In the genomic region with DNA sequence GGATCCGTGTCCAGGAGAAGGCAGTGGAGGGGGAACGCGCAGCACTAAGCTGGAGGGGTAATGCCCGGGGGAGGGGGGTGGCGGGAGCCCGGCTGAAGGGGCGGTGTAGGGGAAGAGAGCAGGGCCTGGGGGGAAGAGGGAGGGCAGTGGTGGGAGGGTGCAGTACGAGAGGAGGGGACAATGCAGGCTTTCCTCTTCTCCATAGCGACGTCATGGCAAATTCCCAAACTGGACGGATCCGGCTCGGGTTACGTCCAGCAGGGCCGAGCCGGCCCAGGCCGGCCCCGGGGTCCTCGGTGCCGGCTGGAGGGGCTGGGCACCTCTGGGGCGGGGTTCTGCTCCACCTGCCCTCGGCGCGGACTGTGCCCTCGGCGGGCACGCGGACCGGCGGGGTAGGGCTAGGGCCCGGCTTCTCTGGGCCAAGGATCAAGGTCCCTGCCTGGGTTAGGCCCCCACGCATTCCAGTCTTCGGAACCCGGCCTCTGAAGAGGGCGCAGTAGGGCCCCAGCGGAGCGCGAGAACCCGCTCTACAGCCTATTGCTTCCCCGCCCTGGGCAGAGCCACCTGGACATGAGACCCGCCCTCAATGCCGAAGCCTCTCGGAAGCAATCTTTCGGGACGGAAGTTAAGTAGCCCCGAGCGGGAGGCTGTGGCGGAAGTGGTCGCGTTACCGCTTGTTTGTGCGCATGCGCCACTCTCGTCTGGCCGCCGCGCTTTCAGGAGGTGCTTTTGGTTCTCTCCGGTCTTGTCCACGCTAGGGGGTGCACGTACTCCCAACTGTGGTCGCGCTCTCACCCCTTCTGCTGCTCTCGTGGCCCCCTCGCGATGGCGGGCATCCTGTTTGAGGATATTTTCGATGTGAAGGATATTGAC, we compare ENCODE assay signal across 1 cellular context.
TF ChIP-seq lines count a peak whose summit lies in the region.

No MANE protein-coding gene starts in this region.

TF ChIP-seq in HepG2, 621 proteins besides CTCF, POLR2A, EP300 and RAD21 (continued from another document and continues in another):
- TF ChIP-seq, protein P1, sequence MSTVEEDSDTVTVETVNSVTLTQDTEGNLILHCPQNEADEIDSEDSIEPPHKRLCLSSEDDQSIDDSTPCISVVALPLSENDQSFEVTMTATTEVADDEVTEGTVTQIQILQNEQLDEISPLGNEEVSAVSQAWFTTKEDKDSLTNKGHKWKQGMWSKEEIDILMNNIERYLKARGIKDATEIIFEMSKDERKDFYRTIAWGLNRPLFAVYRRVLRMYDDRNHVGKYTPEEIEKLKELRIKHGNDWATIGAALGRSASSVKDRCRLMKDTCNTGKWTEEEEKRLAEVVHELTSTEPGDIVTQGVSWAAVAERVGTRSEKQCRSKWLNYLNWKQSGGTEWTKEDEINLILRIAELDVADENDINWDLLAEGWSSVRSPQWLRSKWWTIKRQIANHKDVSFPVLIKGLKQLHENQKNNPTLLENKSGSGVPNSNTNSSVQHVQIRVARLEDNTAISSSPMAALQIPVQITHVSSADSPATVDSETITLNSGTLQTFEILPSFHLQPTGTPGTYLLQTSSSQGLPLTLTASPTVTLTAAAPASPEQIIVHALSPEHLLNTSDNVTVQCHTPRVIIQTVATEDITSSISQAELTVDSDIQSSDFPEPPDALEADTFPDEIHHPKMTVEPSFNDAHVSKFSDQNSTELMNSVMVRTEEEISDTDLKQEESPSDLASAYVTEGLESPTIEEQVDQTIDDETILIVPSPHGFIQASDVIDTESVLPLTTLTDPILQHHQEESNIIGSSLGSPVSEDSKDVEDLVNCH (CRISPR knock-in tag; IDR thresholded peaks at IDR 0.05) = no peak
- TF ChIP-seq, protein P2, sequence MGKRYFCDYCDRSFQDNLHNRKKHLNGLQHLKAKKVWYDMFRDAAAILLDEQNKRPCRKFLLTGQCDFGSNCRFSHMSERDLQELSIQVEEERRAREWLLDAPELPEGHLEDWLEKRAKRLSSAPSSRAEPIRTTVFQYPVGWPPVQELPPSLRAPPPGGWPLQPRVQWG (CRISPR knock-in tag; IDR thresholded peaks at IDR 0.05; ENCODE audit: borderline replicate concordance, low read depth) = no peak
- TF ChIP-seq NCOA5 (CRISPR knock-in tag; IDR thresholded peaks at IDR 0.05) = no peak
- TF ChIP-seq, protein P3, sequence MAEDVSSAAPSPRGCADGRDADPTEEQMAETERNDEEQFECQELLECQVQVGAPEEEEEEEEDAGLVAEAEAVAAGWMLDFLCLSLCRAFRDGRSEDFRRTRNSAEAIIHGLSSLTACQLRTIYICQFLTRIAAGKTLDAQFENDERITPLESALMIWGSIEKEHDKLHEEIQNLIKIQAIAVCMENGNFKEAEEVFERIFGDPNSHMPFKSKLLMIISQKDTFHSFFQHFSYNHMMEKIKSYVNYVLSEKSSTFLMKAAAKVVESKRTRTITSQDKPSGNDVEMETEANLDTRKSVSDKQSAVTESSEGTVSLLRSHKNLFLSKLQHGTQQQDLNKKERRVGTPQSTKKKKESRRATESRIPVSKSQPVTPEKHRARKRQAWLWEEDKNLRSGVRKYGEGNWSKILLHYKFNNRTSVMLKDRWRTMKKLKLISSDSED (CRISPR knock-in tag; IDR thresholded peaks at IDR 0.05) = no peak
- TF ChIP-seq RBM22 (optimal IDR thresholded peaks at IDR 0.05; ENCODE audit: low read length) = peak; percentile 63
- peak; percentile 90 for TF ChIP-seq POLR2G (IDR thresholded peaks at IDR 0.05; ENCODE audit: low read depth, low read length)
- peak; percentile 95 for TF ChIP-seq REPIN1 (CRISPR knock-in tag; IDR thresholded peaks at IDR 0.05; ENCODE audit: borderline replicate concordance, low read depth)
- TF ChIP-seq, protein P4, sequence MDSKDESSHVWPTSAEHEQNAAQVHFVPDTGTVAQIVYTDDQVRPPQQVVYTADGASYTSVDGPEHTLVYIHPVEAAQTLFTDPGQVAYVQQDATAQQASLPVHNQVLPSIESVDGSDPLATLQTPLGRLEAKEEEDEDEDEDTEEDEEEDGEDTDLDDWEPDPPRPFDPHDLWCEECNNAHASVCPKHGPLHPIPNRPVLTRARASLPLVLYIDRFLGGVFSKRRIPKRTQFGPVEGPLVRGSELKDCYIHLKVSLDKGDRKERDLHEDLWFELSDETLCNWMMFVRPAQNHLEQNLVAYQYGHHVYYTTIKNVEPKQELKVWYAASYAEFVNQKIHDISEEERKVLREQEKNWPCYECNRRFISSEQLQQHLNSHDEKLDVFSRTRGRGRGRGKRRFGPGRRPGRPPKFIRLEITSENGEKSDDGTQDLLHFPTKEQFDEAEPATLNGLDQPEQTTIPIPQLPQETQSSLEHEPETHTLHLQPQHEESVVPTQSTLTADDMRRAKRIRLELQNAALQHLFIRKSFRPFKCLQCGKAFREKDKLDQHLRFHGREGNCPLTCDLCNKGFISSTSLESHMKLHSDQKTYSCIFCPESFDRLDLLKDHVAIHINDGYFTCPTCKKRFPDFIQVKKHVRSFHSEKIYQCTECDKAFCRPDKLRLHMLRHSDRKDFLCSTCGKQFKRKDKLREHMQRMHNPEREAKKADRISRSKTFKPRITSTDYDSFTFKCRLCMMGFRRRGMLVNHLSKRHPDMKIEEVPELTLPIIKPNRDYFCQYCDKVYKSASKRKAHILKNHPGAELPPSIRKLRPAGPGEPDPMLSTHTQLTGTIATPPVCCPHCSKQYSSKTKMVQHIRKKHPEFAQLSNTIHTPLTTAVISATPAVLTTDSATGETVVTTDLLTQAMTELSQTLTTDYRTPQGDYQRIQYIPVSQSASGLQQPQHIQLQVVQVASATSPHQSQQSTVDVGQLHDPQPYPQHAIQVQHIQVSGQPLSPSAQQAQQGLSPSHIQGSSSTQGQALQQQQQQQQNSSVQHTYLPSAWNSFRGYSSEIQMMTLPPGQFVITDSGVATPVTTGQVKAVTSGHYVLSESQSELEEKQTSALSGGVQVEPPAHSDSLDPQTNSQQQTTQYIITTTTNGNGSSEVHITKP (CRISPR knock-in tag; IDR thresholded peaks at IDR 0.05; ENCODE audit: low read depth) = no peak
- peak; percentile 59; the same call in 1 of the 2 replicates for TF ChIP-seq ZNF761 (CRISPR knock-in tag; conservative IDR thresholded peaks at IDR 0.05)
- TF ChIP-seq NR2F6 (IDR thresholded peaks at IDR 0.05) = 0 out of 2 replicates have a peak, but pooled peaks have one; percentile 24
- peak; percentile 50; the same call in 1 of the 2 replicates for TF ChIP-seq NR2F6 (CRISPR knock-in tag; IDR thresholded peaks at IDR 0.05)
- peak; percentile 88; the same call in 1 of the 2 replicates for TF ChIP-seq KDM5B (CRISPR knock-in tag; IDR thresholded peaks at IDR 0.05; ENCODE audit: borderline replicate concordance)
- peak; percentile 53 for TF ChIP-seq PHF20 (CRISPR knock-in tag; IDR thresholded peaks at IDR 0.05)
- TF ChIP-seq, protein P5, sequence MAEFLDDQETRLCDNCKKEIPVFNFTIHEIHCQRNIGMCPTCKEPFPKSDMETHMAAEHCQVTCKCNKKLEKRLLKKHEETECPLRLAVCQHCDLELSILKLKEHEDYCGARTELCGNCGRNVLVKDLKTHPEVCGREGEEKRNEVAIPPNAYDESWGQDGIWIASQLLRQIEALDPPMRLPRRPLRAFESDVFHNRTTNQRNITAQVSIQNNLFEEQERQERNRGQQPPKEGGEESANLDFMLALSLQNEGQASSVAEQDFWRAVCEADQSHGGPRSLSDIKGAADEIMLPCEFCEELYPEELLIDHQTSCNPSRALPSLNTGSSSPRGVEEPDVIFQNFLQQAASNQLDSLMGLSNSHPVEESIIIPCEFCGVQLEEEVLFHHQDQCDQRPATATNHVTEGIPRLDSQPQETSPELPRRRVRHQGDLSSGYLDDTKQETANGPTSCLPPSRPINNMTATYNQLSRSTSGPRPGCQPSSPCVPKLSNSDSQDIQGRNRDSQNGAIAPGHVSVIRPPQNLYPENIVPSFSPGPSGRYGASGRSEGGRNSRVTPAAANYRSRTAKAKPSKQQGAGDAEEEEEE (CRISPR knock-in tag; IDR thresholded peaks at IDR 0.05; ENCODE audit: borderline replicate concordance) = no peak
- TF ChIP-seq, protein P6, sequence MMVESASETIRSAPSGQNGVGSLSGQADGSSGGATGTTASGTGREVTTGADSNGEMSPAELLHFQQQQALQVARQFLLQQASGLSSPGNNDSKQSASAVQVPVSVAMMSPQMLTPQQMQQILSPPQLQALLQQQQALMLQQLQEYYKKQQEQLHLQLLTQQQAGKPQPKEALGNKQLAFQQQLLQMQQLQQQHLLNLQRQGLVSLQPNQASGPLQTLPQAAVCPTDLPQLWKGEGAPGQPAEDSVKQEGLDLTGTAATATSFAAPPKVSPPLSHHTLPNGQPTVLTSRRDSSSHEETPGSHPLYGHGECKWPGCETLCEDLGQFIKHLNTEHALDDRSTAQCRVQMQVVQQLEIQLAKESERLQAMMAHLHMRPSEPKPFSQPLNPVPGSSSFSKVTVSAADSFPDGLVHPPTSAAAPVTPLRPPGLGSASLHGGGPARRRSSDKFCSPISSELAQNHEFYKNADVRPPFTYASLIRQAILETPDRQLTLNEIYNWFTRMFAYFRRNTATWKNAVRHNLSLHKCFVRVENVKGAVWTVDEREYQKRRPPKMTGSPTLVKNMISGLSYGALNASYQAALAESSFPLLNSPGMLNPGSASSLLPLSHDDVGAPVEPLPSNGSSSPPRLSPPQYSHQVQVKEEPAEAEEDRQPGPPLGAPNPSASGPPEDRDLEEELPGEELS (CRISPR knock-in tag; IDR thresholded peaks at IDR 0.05) = peak; percentile 63; the same call in 1 of the 2 replicates
- TF ChIP-seq ZNF138 (CRISPR knock-in tag; IDR thresholded peaks at IDR 0.05; ENCODE audit: low read depth) = 0 out of 2 replicates have a peak, but pooled peaks have one; percentile 21
- TF ChIP-seq PLRG1 (conservative IDR thresholded peaks at IDR 0.05) = no peak
- TF ChIP-seq MZF1 (CRISPR knock-in tag; IDR thresholded peaks at IDR 0.05; ENCODE audit: borderline replicate concordance) = no peak
- TF ChIP-seq TOPORS (CRISPR knock-in tag; IDR thresholded peaks at IDR 0.05) = peak; percentile 63; the same call in 1 of the 2 replicates
- TF ChIP-seq ZNF121 (CRISPR knock-in tag; IDR thresholded peaks at IDR 0.05) = peak; percentile 90
- peak; percentile 63; the same call in 1 of the 2 replicates for TF ChIP-seq ZNF567 (CRISPR knock-in tag; IDR thresholded peaks at IDR 0.05; ENCODE audit: borderline replicate concordance)
- peak; percentile 69; the same call in 1 of the 2 replicates for TF ChIP-seq RXRB (CRISPR knock-in tag; IDR thresholded peaks at IDR 0.05; ENCODE audit: borderline replicate concordance)
- peak; percentile 53 for TF ChIP-seq SIX4 (CRISPR knock-in tag; IDR thresholded peaks at IDR 0.05)
- TF ChIP-seq ZNF616 (CRISPR knock-in tag; IDR thresholded peaks at IDR 0.05; ENCODE audit: low read depth) = peak; percentile 85; the same call in 1 of the 2 replicates
- no peak for TF ChIP-seq ZNF326 (CRISPR knock-in tag; IDR thresholded peaks at IDR 0.05; ENCODE audit: borderline replicate concordance)
- TF ChIP-seq ETV5 (CRISPR knock-in tag; IDR thresholded peaks at IDR 0.05; ENCODE audit: borderline replicate concordance) = peak; percentile 80; the same call in 1 of the 2 replicates
- TF ChIP-seq, protein P7, sequence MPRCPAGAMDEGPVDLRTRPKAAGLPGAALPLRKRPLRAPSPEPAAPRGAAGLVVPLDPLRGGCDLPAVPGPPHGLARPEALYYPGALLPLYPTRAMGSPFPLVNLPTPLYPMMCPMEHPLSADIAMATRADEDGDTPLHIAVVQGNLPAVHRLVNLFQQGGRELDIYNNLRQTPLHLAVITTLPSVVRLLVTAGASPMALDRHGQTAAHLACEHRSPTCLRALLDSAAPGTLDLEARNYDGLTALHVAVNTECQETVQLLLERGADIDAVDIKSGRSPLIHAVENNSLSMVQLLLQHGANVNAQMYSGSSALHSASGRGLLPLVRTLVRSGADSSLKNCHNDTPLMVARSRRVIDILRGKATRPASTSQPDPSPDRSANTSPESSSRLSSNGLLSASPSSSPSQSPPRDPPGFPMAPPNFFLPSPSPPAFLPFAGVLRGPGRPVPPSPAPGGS (CRISPR knock-in tag; IDR thresholded peaks at IDR 0.05) = peak; percentile 84; the same call in 1 of the 2 replicates
- TF ChIP-seq, protein P8, sequence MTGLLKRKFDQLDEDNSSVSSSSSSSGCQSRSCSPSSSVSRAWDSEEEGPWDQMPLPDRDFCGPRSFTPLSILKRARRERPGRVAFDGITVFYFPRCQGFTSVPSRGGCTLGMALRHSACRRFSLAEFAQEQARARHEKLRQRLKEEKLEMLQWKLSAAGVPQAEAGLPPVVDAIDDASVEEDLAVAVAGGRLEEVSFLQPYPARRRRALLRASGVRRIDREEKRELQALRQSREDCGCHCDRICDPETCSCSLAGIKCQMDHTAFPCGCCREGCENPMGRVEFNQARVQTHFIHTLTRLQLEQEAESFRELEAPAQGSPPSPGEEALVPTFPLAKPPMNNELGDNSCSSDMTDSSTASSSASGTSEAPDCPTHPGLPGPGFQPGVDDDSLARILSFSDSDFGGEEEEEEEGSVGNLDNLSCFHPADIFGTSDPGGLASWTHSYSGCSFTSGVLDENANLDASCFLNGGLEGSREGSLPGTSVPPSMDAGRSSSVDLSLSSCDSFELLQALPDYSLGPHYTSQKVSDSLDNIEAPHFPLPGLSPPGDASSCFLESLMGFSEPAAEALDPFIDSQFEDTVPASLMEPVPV (CRISPR knock-in tag; IDR thresholded peaks at IDR 0.05) = no peak
- TF ChIP-seq ZNF724P (CRISPR knock-in tag; IDR thresholded peaks at IDR 0.05; ENCODE audit: borderline replicate concordance) = no peak; the same call in 1 of the 2 replicates
- TF ChIP-seq BCL6 (CRISPR knock-in tag; IDR thresholded peaks at IDR 0.05) = peak; percentile 47; the same call in 1 of the 2 replicates
- TF ChIP-seq, protein P9, sequence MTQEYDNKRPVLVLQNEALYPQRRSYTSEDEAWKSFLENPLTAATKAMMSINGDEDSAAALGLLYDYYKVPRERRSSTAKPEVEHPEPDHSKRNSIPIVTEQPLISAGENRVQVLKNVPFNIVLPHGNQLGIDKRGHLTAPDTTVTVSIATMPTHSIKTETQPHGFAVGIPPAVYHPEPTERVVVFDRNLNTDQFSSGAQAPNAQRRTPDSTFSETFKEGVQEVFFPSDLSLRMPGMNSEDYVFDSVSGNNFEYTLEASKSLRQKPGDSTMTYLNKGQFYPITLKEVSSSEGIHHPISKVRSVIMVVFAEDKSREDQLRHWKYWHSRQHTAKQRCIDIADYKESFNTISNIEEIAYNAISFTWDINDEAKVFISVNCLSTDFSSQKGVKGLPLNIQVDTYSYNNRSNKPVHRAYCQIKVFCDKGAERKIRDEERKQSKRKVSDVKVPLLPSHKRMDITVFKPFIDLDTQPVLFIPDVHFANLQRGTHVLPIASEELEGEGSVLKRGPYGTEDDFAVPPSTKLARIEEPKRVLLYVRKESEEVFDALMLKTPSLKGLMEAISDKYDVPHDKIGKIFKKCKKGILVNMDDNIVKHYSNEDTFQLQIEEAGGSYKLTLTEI (CRISPR knock-in tag; conservative IDR thresholded peaks at IDR 0.05) = no peak
- no peak for TF ChIP-seq STAT5B (CRISPR knock-in tag; IDR thresholded peaks at IDR 0.05)
- no peak for TF ChIP-seq ZNF549 (CRISPR knock-in tag; IDR thresholded peaks at IDR 0.05)
- no peak for TF ChIP-seq CREB1 (IDR thresholded peaks at IDR 0.05)
- no peak; the same call in none of the 2 replicates for TF ChIP-seq CREB1 (CRISPR knock-in tag; IDR thresholded peaks at IDR 0.05)
- TF ChIP-seq ZNF232 (CRISPR knock-in tag; IDR thresholded peaks at IDR 0.05; ENCODE audit: borderline replicate concordance) = no peak
- peak; percentile 95 for TF ChIP-seq HNF4A (CRISPR knock-in tag; IDR thresholded peaks at IDR 0.05)
- no peak; the same call in 1 of the 2 replicates for TF ChIP-seq ZNF546 (CRISPR knock-in tag; conservative IDR thresholded peaks at IDR 0.05)
- TF ChIP-seq PRMT3 (CRISPR knock-in tag; IDR thresholded peaks at IDR 0.05; ENCODE audit: borderline replicate concordance, low read depth) = peak; percentile 78; the same call in 1 of the 2 replicates
